In genomic region chr2:125656190-125656589, GRCh38 we compare ENCODE assay signal across 15 cellular contexts.
"Had no signal": no experiment of that assay in that cellular context is flagged by ENCODE, and none has a peak within 500 bp of the region (broad histone marks: within the 10 kb centered on the region; RNA-seq: fewer than 3 reads in every experiment).

No MANE protein-coding gene starts in this region.

- H3K9me3 ChIP-seq: body of pancreas, gastrocnemius medialis, ovary had no signal

- H3K4me3 ChIP-seq: body of pancreas, gastrocnemius medialis, ovary had no signal

- DNase-seq: activated CD4-positive, alpha-beta T cell treated with anti-CD3 and anti-CD28 coated beads, Interleukin-2, amount 50 U/mL, for 4 hours; activated naive CD4-positive, alpha-beta T cell treated with anti-CD3 and anti-CD28 coated beads, Interleukin-2, amount 50 U/mL, for 16 hours; activated T-cell treated with anti-CD3 and anti-CD28 coated beads, Interleukin-2, amount 50 U/mL, for 1 hour; body of pancreas; central memory CD4-positive, alpha-beta T cell; effector memory CD4-positive, alpha-beta T cell; gastrocnemius medialis; kidney; left ventricle myocardium superior; mesenchymal stem cell; ovary; stimulated activated CD4-positive, alpha-beta T cell treated with anti-CD3 and anti-CD28 coated beads, Interleukin-12 subunit alpha, Interleukin-12 subunit beta, amount 100 ng/mL, for 4 hours; stimulated activated CD4-positive, alpha-beta T cell treated with anti-CD3 and anti-CD28 coated beads, Interleukin-2, amount 100 ng/mL, for 48 hours; stimulated activated naive CD8-positive, alpha-beta T cell treated with anti-CD3 and anti-CD28 coated beads, Interleukin-15, Interleukin-2, amounts not matched to agents 100 U/mL and 50 U/mL, for 24 hours had no signal

- H3K4me1 ChIP-seq: body of pancreas, gastrocnemius medialis had no signal

- H3K27ac ChIP-seq: body of pancreas, epithelial cell of prostate, gastrocnemius medialis, ovary had no signal

- H3K27me3 ChIP-seq: body of pancreas, gastrocnemius medialis, ovary had no signal

- H3K36me3 ChIP-seq: gastrocnemius medialis, ovary had no signal
